23 cellular contexts compared by ENCODE assay signal in genomic region chr15:88976656-88977055, GRCh38.
A peak's percentile ranks its signal among the peaks of the same experiment; 100 is the strongest.
DNase-seq lines count a peak whose midpoint lies in the region; ATAC-seq, FAIRE-seq and TF ChIP-seq lines count a peak whose summit lies in the region.
"Had no signal": no experiment of that assay in that cellular context is flagged by ENCODE, and none has a peak within 500 bp of the region (broad histone marks: within the 10 kb centered on the region; RNA-seq: fewer than 3 reads in every experiment).

No MANE protein-coding gene starts in this region.

- no peak overlapping the region for H3K9ac ChIP-seq in kidney (ENCODE audit: low read length in 2 of 2)
- H3K9ac ChIP-seq: BLaER1 treated with 17β-estradiol and CSF1 and Interleukin-3, amounts not matched to agents 10 nM and 100 nM had no signal

- DNase-seq in Caco-2 = no peak
- no peak for DNase-seq in Panc1 (ENCODE audit: low read depth, low spot score)
- DNase-seq in foreskin melanocyte = peak; percentile 17
- no peak for DNase-seq in frontal cortex (ENCODE audit: low spot score in 2 of 2)
- DNase-seq in kidney = no peak
- DNase-seq: 8988T; AML-193; CD4-positive, alpha-beta T cell; CD8-positive, alpha-beta T cell; DMS 273 treated with DMSO at 0.1 percent for 48 hours; DMS153; DMS53; DMS79; DND-41; GDM1 had no signal

- ATAC-seq in Panc1 (no peak), HG02623 (IDR thresholded peaks at IDR 0.05; ENCODE audit: unreplicated experiment) (no peak), GM21723 (IDR thresholded peaks at IDR 0.05; ENCODE audit: unreplicated experiment) (no peak)
- ATAC-seq: CD8-positive, alpha-beta T cell had no signal

- H3K9me3 ChIP-seq in Caco-2 = peaks cover 19% of the 10 kb centered on the region
- H3K9me3 ChIP-seq in Panc1 (ENCODE audit: control insufficient read depth, insufficient read depth, low read depth, low read length) = no peaks in the 10 kb centered on the region
- peaks cover 2 to 4% of the 10 kb centered on the region in 2 donors for H3K9me3 ChIP-seq in kidney (ENCODE audit: control insufficient read depth in 1 of 2, low read length in 2 of 2)

- peaks cover 4% of the 10 kb centered on the region for H3K9me3 Mint-ChIP-seq in Caco-2 (ENCODE audit: unreplicated experiment)
- H3K9me3 Mint-ChIP-seq: CD4-positive, alpha-beta T cell; CD8-positive, alpha-beta T cell had no signal

- H3K4me1 ChIP-seq in Caco-2 (peaks cover 58% of the 10 kb centered on the region), Panc1 (ENCODE audit: control insufficient read depth, insufficient read depth, low read length) (peaks cover 20% of the 10 kb centered on the region), kidney (ENCODE audit: control insufficient read depth in 1 of 2, insufficient read depth in 1 of 2, low read depth in 1 of 2, low read length in 2 of 2) (no peaks in the 10 kb centered on the region)

- BruUV-seq in Caco-2 (replicated peaks; lab: Mats Ljungman, UMichigan) (no TSS peak), Panc1 (replicated peaks; lab: Mats Ljungman, UMichigan) (no TSS peak)

- intact Hi-C loops in Caco-2 (cut with micrococcal nuclease; ENCODE audit: unreplicated experiment) (no loop called here), Panc1 (cut with micrococcal nuclease; ENCODE audit: unreplicated experiment) (no loop called here), kidney (cut with DNase I) (no loop called here)

- POLR2A ChIA-PET in Caco-2 (lab: Charles Lee) = no interaction called here
- POLR2A ChIA-PET in Panc1 (lab: Charles Lee) = no interaction called here

- peaks cover 22% of the 10 kb centered on the region for H3K36me3 Mint-ChIP-seq in Caco-2 (ENCODE audit: insufficient read depth, unreplicated experiment)
- H3K36me3 Mint-ChIP-seq: CD8-positive, alpha-beta T cell had no signal

- H3K4me3 ChIP-seq in Caco-2 (ENCODE audit: low read depth, low read length) = no peak overlapping the region
- no peak overlapping the region for H3K4me3 ChIP-seq in Panc1 (ENCODE audit: low read depth in 2 of 2, low read length in 2 of 2)
- no peak overlapping the region for H3K4me3 ChIP-seq in kidney (ENCODE audit: low read length in 2 of 2)
- H3K4me3 ChIP-seq: BLaER1 treated with 17β-estradiol and CSF1 and Interleukin-3, amounts not matched to agents 10 nM and 100 nM had no signal

- H3K27ac ChIP-seq in Panc1 (ENCODE audit: low read length) = peak overlapping the region; percentile 75; the same call in 1 of the 2 replicates
- no peak overlapping the region for H3K27ac ChIP-seq in kidney (ENCODE audit: low read depth in 2 of 2, low read length in 2 of 2)
- H3K27ac ChIP-seq: BLaER1 treated with 17β-estradiol and CSF1 and Interleukin-3, amounts not matched to agents 10 nM and 100 nM; C4-2B had no signal

- H3K27me3 ChIP-seq in Caco-2 (replicated peaks; ENCODE audit: control insufficient read depth, insufficient read depth, low read length) (no peaks in the 10 kb centered on the region), Panc1 (ENCODE audit: control insufficient read depth, insufficient read depth, low read length) (no peaks in the 10 kb centered on the region)
- H3K27me3 ChIP-seq: BLaER1 treated with 17β-estradiol and CSF1 and Interleukin-3, amounts not matched to agents 10 nM and 100 nM had no signal

- no peak overlapping the region for H3K4me3 Mint-ChIP-seq in Caco-2 (ENCODE audit: unreplicated experiment)
- H3K4me3 Mint-ChIP-seq: B cell; CD4-positive, alpha-beta T cell; CD8-positive, alpha-beta T cell had no signal

- FAIRE-seq in frontal cortex (lab: Jason Lieb, UNC) = no peak
- no peak for FAIRE-seq in kidney (lab: Jason Lieb, UNC)
- FAIRE-seq: A204.1, GM12891, GM19239 had no signal

- H3K27ac Mint-ChIP-seq in Caco-2 (ENCODE audit: unreplicated experiment) = peak overlapping the region; percentile 61
- H3K27ac Mint-ChIP-seq: B cell; CD4-positive, alpha-beta T cell; CD8-positive, alpha-beta T cell had no signal

- CTCF ChIA-PET in Caco-2 (lab: Charles Lee) = interaction anchor here (0.9 kb wide), 1 partner anchor 72 kb away, joined by 4 read pairs; no protein-coding TSS in a partner anchor
- CTCF ChIA-PET in Panc1 (lab: Charles Lee) = no interaction called here

- TF ChIP-seq CTCF in Caco-2 (IDR thresholded peaks at IDR 0.05; ENCODE audit: insufficient read depth in 1 of 2, low read depth in 1 of 2, low read length in 1 of 2, severe bottlenecking in 1 of 2, unreplicated experiment in 1 of 2) (no peak), Panc1 (IDR thresholded peaks at IDR 0.05) (no peak), kidney (IDR thresholded peaks at IDR 0.05; ENCODE audit: borderline replicate concordance, extremely low read depth, insufficient read depth) (no peak)

- H3K4me1 Mint-ChIP-seq in Caco-2 (ENCODE audit: low read depth, unreplicated experiment) = peaks cover 11% of the 10 kb centered on the region
- H3K4me1 Mint-ChIP-seq: B cell had no signal

- H3K27me3 Mint-ChIP-seq in Caco-2 (ENCODE audit: insufficient read depth, unreplicated experiment) = no peaks in the 10 kb centered on the region

- in situ Hi-C loops in Panc1 (cut with HindIII; ENCODE audit: low pct_unique_long_range_greater_than_20kb, low sequenced_read_pairs) = no loop called here

- peaks cover 2% of the 10 kb centered on the region; the same call in 1 of the 2 replicates for H3K36me3 ChIP-seq in Caco-2 (ENCODE audit: control insufficient read depth, insufficient read depth, low read length)
- no peaks in the 10 kb centered on the region for H3K36me3 ChIP-seq in Panc1 (ENCODE audit: control insufficient read depth, insufficient read depth, low read length)
- H3K36me3 ChIP-seq in kidney (ENCODE audit: control insufficient read depth in 1 of 2, insufficient read depth in 2 of 2, low read length in 2 of 2) = no peaks in the 10 kb centered on the region
- H3K36me3 ChIP-seq: BLaER1 treated with 17β-estradiol and CSF1 and Interleukin-3, amounts not matched to agents 10 nM and 100 nM had no signal
